Comparison of ENCODE assay signal across 23 cellular contexts in genomic region chr2:395886-396285, GRCh38.
"Had no signal": no experiment of that assay in that cellular context is flagged by ENCODE, and none has a peak within 500 bp of the region (broad histone marks: within the 10 kb centered on the region; RNA-seq: fewer than 3 reads in every experiment).

No MANE protein-coding gene starts in this region.

- H3K4me3 Mint-ChIP-seq: neural crest cell; stimulated activated naive B cell treated with anti-CD40 and anti-IgM and Interleukin-4, amounts not matched to agents 10 μg/mL and 1 μg/mL and 100 μg/mL, for 72 hours; stimulated activated naive CD8-positive, alpha-beta T cell treated with anti-CD3 and anti-CD28 coated beads, Interleukin-15, amount 100 ng/mL, for 72 hours had no signal

- H3K27me3 Mint-ChIP-seq: naive thymus-derived CD8-positive, alpha-beta T cell; stimulated activated naive B cell treated with anti-CD40 and anti-IgM and Interleukin-4, amounts not matched to agents 10 μg/mL and 1 μg/mL and 100 μg/mL, for 72 hours had no signal

- H3K36me3 Mint-ChIP-seq: naive thymus-derived CD8-positive, alpha-beta T cell; stimulated activated naive B cell treated with anti-CD40 and anti-IgM and Interleukin-4, amounts not matched to agents 10 μg/mL and 1 μg/mL and 100 μg/mL, for 72 hours had no signal

- H3K4me1 ChIP-seq: gastrocnemius medialis, heart right ventricle, psoas muscle, transverse colon had no signal

- H3K27ac Mint-ChIP-seq: stimulated activated naive B cell treated with anti-CD40 and anti-IgM and Interleukin-4, amounts not matched to agents 10 μg/mL and 1 μg/mL and 100 μg/mL, for 72 hours; stimulated activated naive CD8-positive, alpha-beta T cell treated with anti-CD3 and anti-CD28 coated beads, Interleukin-15, amount 100 ng/mL, for 72 hours had no signal

- H3K27ac ChIP-seq: gastrocnemius medialis, heart right ventricle, psoas muscle, spleen, thoracic aorta, transverse colon had no signal

- H3K27me3 ChIP-seq: dorsolateral prefrontal cortex, gastrocnemius medialis, transverse colon had no signal

- ATAC-seq: esophagus mucosa; gastrocnemius medialis; heart right ventricle; left lobe of liver; mucosa of descending colon; naive thymus-derived CD8-positive, alpha-beta T cell; psoas muscle; sciatic nerve; stimulated activated naive B cell treated with anti-CD40 and anti-IgM and Interleukin-4, amounts not matched to agents 10 μg/mL and 1 μg/mL and 100 μg/mL, for 72 hours; stimulated activated naive CD8-positive, alpha-beta T cell treated with anti-CD3 and anti-CD28 coated beads, Interleukin-15, amount 100 ng/mL, for 72 hours had no signal

- H3K4me3 ChIP-seq: dorsolateral prefrontal cortex, gastrocnemius medialis, heart right ventricle, mucosa of descending colon, psoas muscle, spleen, thoracic aorta, transverse colon had no signal

- H3K9me3 ChIP-seq: gastrocnemius medialis, heart right ventricle, mucosa of descending colon, psoas muscle, spleen, thoracic aorta, transverse colon had no signal

- DNase-seq: cortex of kidney; dorsolateral prefrontal cortex; effector CD8-positive, alpha-beta T cell; gastrocnemius medialis; heart right ventricle; islet precursor cell; mammary epithelial cell; mucosa of descending colon; naive thymus-derived CD8-positive, alpha-beta T cell; occipital lobe; psoas muscle; spleen; stimulated activated CD4-positive, alpha-beta T cell treated with anti-CD3 and anti-CD28 coated beads, Interleukin-15, amount 100 ng/mL, for 24 hours; stimulated activated CD4-positive, alpha-beta T cell treated with anti-CD3 and anti-CD28 coated beads, Interleukin-1b, Interleukin-23, amount 100 ng/mL, for 48 hours; stimulated activated CD4-positive, alpha-beta T cell treated with anti-CD3 and anti-CD28 coated beads, Interleukin-4, amount 100 ng/mL, for 4 hours; stimulated activated naive B cell treated with anti-CD40 and anti-IgM and Interleukin-4, amounts not matched to agents 10 μg/mL and 1 μg/mL and 100 μg/mL, for 72 hours; stimulated activated naive CD8-positive, alpha-beta T cell treated with anti-CD3 and anti-CD28 coated beads, Interleukin-15, amount 100 ng/mL, for 72 hours; transverse colon had no signal

- H3K9me3 Mint-ChIP-seq: naive thymus-derived CD8-positive, alpha-beta T cell; neural crest cell; stimulated activated naive B cell treated with anti-CD40 and anti-IgM and Interleukin-4, amounts not matched to agents 10 μg/mL and 1 μg/mL and 100 μg/mL, for 72 hours; stimulated activated naive CD8-positive, alpha-beta T cell treated with anti-CD3 and anti-CD28 coated beads, Interleukin-15, amount 100 ng/mL, for 72 hours had no signal

- H3K36me3 ChIP-seq: gastrocnemius medialis, heart right ventricle, spleen, thoracic aorta, transverse colon had no signal
